ENCODE assay signal across 15 cellular contexts in genomic region chr9:5863092-5863746, GRCh38. TPM values are rescaled to one million over a fixed set of nuclear protein-coding genes. Genes with fewer than 3 reads are reported as not detected.
"Had no signal": no experiment of that assay in that cellular context is flagged by ENCODE, and none has a peak within 500 bp of the region (broad histone marks: within the 10 kb centered on the region; RNA-seq: fewer than 3 reads in every experiment).

No MANE protein-coding gene starts in this region.

- H3K4me3 ChIP-seq: gastroesophageal sphincter, hepatocyte had no signal

- H3K27me3 Mint-ChIP-seq: activated CD4-positive, alpha-beta T cell treated with anti-CD3 and anti-CD28 coated beads, Interleukin-2, amount 10 ng/mL, durations not matched to agents 24 days and 14 days; effector memory CD8-positive, alpha-beta T cell had no signal

- H3K27ac Mint-ChIP-seq: activated CD4-positive, alpha-beta T cell treated with anti-CD3 and anti-CD28 coated beads, Interleukin-2, amount 10 ng/mL, durations not matched to agents 24 days and 14 days; effector memory CD8-positive, alpha-beta T cell; nephron; WTC11 had no signal

- DNase-seq: activated CD4-positive, alpha-beta T cell treated with anti-CD3 and anti-CD28 coated beads, Interleukin-2, amount 10 ng/mL, durations not matched to agents 24 days and 14 days; activated naive CD4-positive, alpha-beta T cell treated with Interleukin-2 at 50 U/mL for 16 hours; caudate nucleus; cortex of kidney; effector memory CD8-positive, alpha-beta T cell; trophoblast cell had no signal

- H3K36me3 Mint-ChIP-seq: WTC11 had no signal

- H3K9me3 ChIP-seq: gastroesophageal sphincter had no signal

- H3K4me3 Mint-ChIP-seq: activated CD4-positive, alpha-beta T cell treated with anti-CD3 and anti-CD28 coated beads, Interleukin-2, amount 10 ng/mL, durations not matched to agents 24 days and 14 days; effector memory CD8-positive, alpha-beta T cell; nephron; WTC11 had no signal

- H3K27ac ChIP-seq: epithelial cell of prostate, gastroesophageal sphincter, hepatocyte had no signal

- ATAC-seq: effector memory CD8-positive, alpha-beta T cell; gastroesophageal sphincter; WTC11 had no signal

- H3K9me3 Mint-ChIP-seq: activated CD4-positive, alpha-beta T cell treated with anti-CD3 and anti-CD28 coated beads, Interleukin-2, amount 10 ng/mL, durations not matched to agents 24 days and 14 days; effector memory CD8-positive, alpha-beta T cell; nephron; WTC11 had no signal

- H3K27me3 ChIP-seq: gastroesophageal sphincter, hepatocyte had no signal

- H3K4me1 ChIP-seq: gastroesophageal sphincter had no signal

- H3K4me1 Mint-ChIP-seq: activated CD4-positive, alpha-beta T cell treated with anti-CD3 and anti-CD28 coated beads, Interleukin-2, amount 10 ng/mL, durations not matched to agents 24 days and 14 days; nephron had no signal

RNA-seq across cellular contexts. Expression of gene MLANA, which starts 27.5 kb away (rescaled TPM):
- total RNA-seq: activated CD4-positive, alpha-beta T cell treated with anti-CD3 and anti-CD28 coated beads, Interleukin-2, amount 10 ng/mL, durations not matched to agents 24 days and 14 days; gastroesophageal sphincter; hepatocyte; kidney epithelial cell; lung microvascular endothelial cell; osteocyte; skeletal muscle tissue; WTC11 had no signal
- polyA plus RNA-seq: hepatocyte had no signal
